Comparison of ENCODE assay signal across 8 cellular contexts in the genomic region with DNA sequence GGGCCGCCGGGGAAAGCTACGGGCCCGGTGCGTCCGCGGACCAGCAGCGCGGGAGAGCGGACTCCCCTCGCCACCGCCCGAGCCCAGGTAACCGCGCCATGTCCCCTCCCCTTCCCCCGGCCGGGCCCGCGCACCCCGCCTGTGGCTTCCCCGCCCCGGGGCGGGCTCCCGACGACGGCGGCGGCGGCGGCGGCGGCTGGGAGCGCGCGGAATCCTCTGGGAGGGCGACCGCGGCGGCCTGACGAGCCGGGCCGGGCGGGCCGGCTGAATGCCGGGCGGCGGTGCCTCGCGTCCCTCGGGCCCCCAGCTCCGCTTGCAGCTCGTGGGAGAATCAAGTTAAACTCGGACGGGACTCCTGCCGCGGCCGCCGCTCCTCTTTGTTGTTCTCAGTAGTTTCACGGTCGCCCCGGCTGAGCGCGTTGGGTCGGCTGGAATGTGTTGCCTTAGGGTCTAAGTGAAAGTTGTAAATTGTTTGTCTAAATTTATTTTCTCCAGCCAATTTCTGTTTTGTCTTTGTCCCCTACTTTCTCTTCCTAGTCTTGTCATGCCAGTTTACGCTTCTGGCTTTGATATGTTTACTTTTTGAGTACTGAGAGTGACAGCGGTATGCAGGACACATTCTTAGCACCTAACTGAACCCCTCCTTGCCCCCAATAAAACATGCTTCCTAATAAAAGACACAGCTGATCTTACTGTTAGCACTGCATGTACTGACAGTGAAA. TPM values are rescaled to one million over a fixed set of nuclear protein-coding genes. Genes with fewer than 3 reads are reported as not detected.
DNase-seq lines count a peak whose midpoint lies in the region; ATAC-seq lines count a peak whose summit lies in the region.

No MANE protein-coding gene starts in this region.

- DNase-seq in AG08396 (ENCODE audit: low spot score) = peak; percentile 84
- peak; percentile 79 for DNase-seq in NCI-H748 (lab: John Stamatoyannopoulos, UW; ENCODE audit: unreplicated experiment)
- peak; percentile 76 for DNase-seq in activated T-cell treated with anti-CD3 and anti-CD28 coated beads, Interleukin-2, amount 50 U/mL, for 1 hour
- peak; percentile 30 for DNase-seq in stimulated activated CD8-positive, alpha-beta memory T cell treated with anti-CD3 and anti-CD28 coated beads, Interleukin-7, amount 100 ng/mL, for 24 hours (ENCODE audit: low read depth)

- ATAC-seq in GM18861 (IDR thresholded peaks at IDR 0.05; ENCODE audit: unreplicated experiment) = peak; percentile 33
- ATAC-seq in HG03108 (IDR thresholded peaks at IDR 0.05; ENCODE audit: unreplicated experiment) = peak; percentile 58
- ATAC-seq in esophagus mucosa = peak; percentile 77

- no peaks in the 10 kb centered on the region for H3K9me3 ChIP-seq in muscle layer of duodenum (ENCODE audit: control insufficient read depth in 1 of 2, low read length in 2 of 2)

- H3K36me3 ChIP-seq in muscle layer of duodenum (ENCODE audit: control insufficient read depth in 1 of 2, insufficient read depth in 2 of 2, low read length in 2 of 2) = peaks cover 6 to 8% of the 10 kb centered on the region in 2 donors

- no peaks in the 10 kb centered on the region for H3K27me3 ChIP-seq in muscle layer of duodenum (ENCODE audit: low read depth, low read length)

- peak overlapping the region; percentile 86 for H3K27ac ChIP-seq in muscle layer of duodenum (ENCODE audit: low read length)

- peak overlapping the region; percentile 79 to 91 for H3K4me3 ChIP-seq in muscle layer of duodenum (ENCODE audit: low read depth in 1 of 2, low read length in 2 of 2)

- H3K4me1 ChIP-seq in muscle layer of duodenum (ENCODE audit: control insufficient read depth in 1 of 2, insufficient read depth in 2 of 2, low read length in 2 of 2) = peaks cover 7 to 38% of the 10 kb centered on the region in 2 donors

RNA-seq across cellular contexts. Expression of a gene that starts 0.7 kb away (rescaled TPM):
- total RNA-seq in esophagus mucosa = 38.9 TPM

Comparison
In these comparisons a context has a peak if more than half of its experiments do, and no peak if none do; other contexts are left out.
1. Peak in every context shown above with its lines: DNase-seq, ATAC-seq, H3K4me3 ChIP-seq and H3K27ac ChIP-seq.
2. DNase-seq: peak in every context shown above with its lines; median percentile 84 in AG08396; 79 in NCI-H748; 76 in activated T-cell treated with anti-CD3 and anti-CD28 coated beads, Interleukin-2, amount 50 U/mL, for 1 hour; 30 in stimulated activated CD8-positive, alpha-beta memory T cell treated with anti-CD3 and anti-CD28 coated beads, Interleukin-7, amount 100 ng/mL, for 24 hours.